ENCODE assay signal across 9 cellular contexts in genomic region chr13:100100115-100100879, GRCh38. TPM values are rescaled to one million over a fixed set of nuclear protein-coding genes. Genes with fewer than 3 reads are reported as not detected.
DNase-seq lines count a peak whose midpoint lies in the region; ATAC-seq and FAIRE-seq lines count a peak whose summit lies in the region.
"Had no signal": no experiment of that assay in that cellular context is flagged by ENCODE, and none has a peak within 500 bp of the region (broad histone marks: within the 10 kb centered on the region; RNA-seq: fewer than 3 reads in every experiment).

No MANE protein-coding gene starts in this region.

- DNase-seq in SK-MEL-5 (ENCODE audit: low read depth, low spot score), result peak; percentile 48
- DNase-seq in foreskin melanocyte, result peak; percentile 44
- DNase-seq in pulmonary artery endothelial cell (ENCODE audit: low read depth, low spot score), result peak; percentile 89
- no peak for DNase-seq in Kasumi-1 (lab: John Stamatoyannopoulos, UW)
- DNase-seq in GF-D8 (lab: John Stamatoyannopoulos, UW), result no peak
- DNase-seq in NCI-H82 (lab: John Stamatoyannopoulos, UW), result no peak
- DNase-seq in naive thymus-derived CD4-positive, alpha-beta T cell, result no peak

- no peaks in the 10 kb centered on the region for H3K27me3 Mint-ChIP-seq in naive thymus-derived CD4-positive, alpha-beta T cell

- no peak overlapping the region for H3K4me3 Mint-ChIP-seq in naive thymus-derived CD4-positive, alpha-beta T cell

- no peak for ATAC-seq in naive thymus-derived CD4-positive, alpha-beta T cell

- no peaks in the 10 kb centered on the region for H3K36me3 ChIP-seq in naive thymus-derived CD4-positive, alpha-beta T cell (ENCODE audit: control insufficient read depth in 2 of 3, insufficient read depth in 3 of 3, low read length in 3 of 3)

- intact Hi-C loops in naive thymus-derived CD4-positive, alpha-beta T cell (cut with micrococcal nuclease), result no loop called here

- POLR2A ChIA-PET in naive thymus-derived CD4-positive, alpha-beta T cell (lab: Charles Lee), result no interaction called here

- no peaks in the 10 kb centered on the region for H3K9me3 ChIP-seq in naive thymus-derived CD4-positive, alpha-beta T cell (ENCODE audit: control insufficient read depth in 2 of 3, low read length in 3 of 3)

- no peaks in the 10 kb centered on the region for H3K4me1 ChIP-seq in naive thymus-derived CD4-positive, alpha-beta T cell (ENCODE audit: control insufficient read depth in 2 of 2, insufficient read depth in 2 of 2, low read length in 2 of 2)

- CTCF ChIA-PET in naive thymus-derived CD4-positive, alpha-beta T cell (lab: Charles Lee), result no interaction called here

- peaks cover 4 to 36% (median 27%) of the 10 kb centered on the region in 5 donors for H3K36me3 Mint-ChIP-seq in naive thymus-derived CD4-positive, alpha-beta T cell

- no peak overlapping the region for H3K27ac Mint-ChIP-seq in naive thymus-derived CD4-positive, alpha-beta T cell

- FAIRE-seq in G401.6 (lab: Jason Lieb, UNC), result peak; percentile 11
- FAIRE-seq: GM12891 had no signal

- H3K9me3 Mint-ChIP-seq in naive thymus-derived CD4-positive, alpha-beta T cell, result peaks cover 0 to 3% (median 0%) of the 10 kb centered on the region in 11 donors

- H3K27ac ChIP-seq in naive thymus-derived CD4-positive, alpha-beta T cell (ENCODE audit: low read depth, low read length), result no peak overlapping the region

- H3K4me1 Mint-ChIP-seq in naive thymus-derived CD4-positive, alpha-beta T cell, result peaks cover 0 to 25% (median 12%) of the 10 kb centered on the region in 7 donors

- in situ Hi-C loops in SK-MEL-5 (cut with HindIII; ENCODE audit: low pct_unique_long_range_greater_than_20kb, low sequenced_read_pairs), result no loop called here

- H3K27me3 ChIP-seq in naive thymus-derived CD4-positive, alpha-beta T cell (ENCODE audit: control insufficient read depth in 2 of 2, insufficient read depth in 2 of 2, low read length in 2 of 2), result no peaks in the 10 kb centered on the region

- H3K4me3 ChIP-seq in naive thymus-derived CD4-positive, alpha-beta T cell (ENCODE audit: low read length), result no peak overlapping the region

RNA-seq across cellular contexts. Expression of gene PCCA, which starts 11.4 kb away (rescaled TPM):
- 9.7 and 12.4 TPM in 2 replicates for total RNA-seq in SK-MEL-5 (2014; rRNA removed; shearing (Covaris generic))
- polyA plus RNA-seq in SK-MEL-5 (2015; cell fraction: cytosol; rRNA removed), result 7.7 and 13.7 TPM in 2 replicates
- 21.1 and 27.0 TPM in 2 replicates for polyA plus RNA-seq in SK-MEL-5 (2015; cell fraction: nucleus; rRNA removed)
- 23.3 and 28.6 TPM in 2 replicates for total RNA-seq in pulmonary artery endothelial cell
- total RNA-seq in naive thymus-derived CD4-positive, alpha-beta T cell, result 10 to 100 TPM in 4 of 5 experiments, 1 to 10 TPM in 1; 8.3 to 14.6 (median 12.0) TPM
- polyA plus RNA-seq in naive thymus-derived CD4-positive, alpha-beta T cell, result 1 to 10 TPM; 7.3 to 9.0 TPM

Comparison
In these comparisons a context has a peak if more than half of its experiments do, and no peak if none do; other contexts are left out.
1. DNase-seq: peak in SK-MEL-5 (single experiment), foreskin melanocyte (single experiment) and pulmonary artery endothelial cell (single experiment); none in Kasumi-1 (0 of 2), GF-D8 (single experiment), NCI-H82 (single experiment) and naive thymus-derived CD4-positive, alpha-beta T cell (0 of 9).